In the genomic region with DNA sequence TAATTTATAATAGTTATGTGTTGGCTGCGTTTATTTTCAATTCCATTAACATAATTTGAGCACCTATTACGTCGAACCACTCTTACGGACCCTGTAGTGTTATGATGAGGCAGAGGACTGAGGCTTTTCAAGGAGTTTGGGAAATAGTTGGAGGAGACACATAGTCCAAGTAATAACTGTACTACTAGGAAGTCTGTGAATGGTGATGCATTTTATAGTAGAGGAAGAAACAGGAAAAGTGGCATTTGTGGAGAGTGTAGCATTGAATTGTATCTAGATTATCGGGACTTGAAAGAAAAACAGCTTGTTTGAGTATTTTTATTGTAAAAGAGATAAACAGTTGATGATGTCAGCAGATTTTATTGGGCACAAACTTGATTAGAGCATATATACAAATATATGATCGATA, we compare ENCODE assay signal across 1 cellular context.
TF ChIP-seq lines count a peak whose summit lies in the region.

No MANE protein-coding gene starts in this region.

TF ChIP-seq in HCT116, 20 proteins besides CTCF, POLR2A, EP300 and RAD21 (continued from another document):
- no peak for TF ChIP-seq CBX3 (IDR thresholded peaks at IDR 0.05; ENCODE audit: low read depth)
TF ChIP-seq in HCT116: peak in this region for 0.
